Comparison of ENCODE assay signal across 1 cellular context in genomic region chr9:94993141-94993820, GRCh38.
A peak's percentile ranks its signal among the peaks of the same experiment; 100 is the strongest.
TF ChIP-seq lines count a peak whose summit lies in the region.

No MANE protein-coding gene starts in this region.

TF ChIP-seq in HepG2, 621 proteins besides CTCF, POLR2A, EP300 and RAD21 (continued from another document and continues in another):
- TF ChIP-seq BRF2 (CRISPR knock-in tag; IDR thresholded peaks at IDR 0.05) (no peak), NCOA2 (CRISPR knock-in tag; IDR thresholded peaks at IDR 0.05) (peak; percentile 64), MAZ (IDR thresholded peaks at IDR 0.05; ENCODE audit: borderline replicate concordance, low read depth, low read length) (no peak), MAZ (CRISPR knock-in tag; IDR thresholded peaks at IDR 0.05; ENCODE audit: low read depth) (no peak), CEBPB (IDR thresholded peaks at IDR 0.05; ENCODE audit: borderline replicate concordance, low read depth, low read length) (peak; percentile 84), MAX (IDR thresholded peaks at IDR 0.05) (no peak), ARHGAP35 (CRISPR knock-in tag; IDR thresholded peaks at IDR 0.05; ENCODE audit: borderline replicate concordance) (no peak), IKZF4 (CRISPR knock-in tag; IDR thresholded peaks at IDR 0.05; ENCODE audit: borderline replicate concordance, low read depth, not compliant biosample characterization) (no peak), ZNF709 (CRISPR knock-in tag; IDR thresholded peaks at IDR 0.05) (no peak), ZNF619 (CRISPR knock-in tag; IDR thresholded peaks at IDR 0.05) (no peak), DNMT1 (CRISPR knock-in tag; IDR thresholded peaks at IDR 0.05) (no peak), ZNF362 (CRISPR knock-in tag; IDR thresholded peaks at IDR 0.05; ENCODE audit: borderline replicate concordance) (no peak), CCAR2 (optimal IDR thresholded peaks at IDR 0.05; ENCODE audit: low read depth, low read length) (no peak), SMAD3 (CRISPR knock-in tag; IDR thresholded peaks at IDR 0.05) (no peak), GATAD1 (CRISPR knock-in tag; IDR thresholded peaks at IDR 0.05) (no peak), RORA (CRISPR knock-in tag; IDR thresholded peaks at IDR 0.05) (no peak), ZNF567 (CRISPR knock-in tag; IDR thresholded peaks at IDR 0.05; ENCODE audit: borderline replicate concordance) (no peak), TMF1 (CRISPR knock-in tag; IDR thresholded peaks at IDR 0.05; ENCODE audit: low read depth) (no peak), SMARCE1 (IDR thresholded peaks at IDR 0.05; ENCODE audit: borderline replicate concordance) (no peak), ZBTB42 (CRISPR knock-in tag; IDR thresholded peaks at IDR 0.05) (no peak), MTF1 (CRISPR knock-in tag; IDR thresholded peaks at IDR 0.05) (no peak), ZKSCAN5 (CRISPR knock-in tag; IDR thresholded peaks at IDR 0.05) (no peak), ZNF598 (CRISPR knock-in tag; IDR thresholded peaks at IDR 0.05; ENCODE audit: borderline replicate concordance) (no peak), ZNF430 (CRISPR knock-in tag; IDR thresholded peaks at IDR 0.05) (no peak), ZFY (CRISPR knock-in tag; IDR thresholded peaks at IDR 0.05) (no peak), FOXO4 (CRISPR knock-in tag; conservative IDR thresholded peaks at IDR 0.05) (no peak), SALL1 (CRISPR knock-in tag; IDR thresholded peaks at IDR 0.05) (peak; percentile 30; the same call in 1 of the 2 replicates), ZNF550 (CRISPR knock-in tag; IDR thresholded peaks at IDR 0.05; ENCODE audit: borderline replicate concordance) (no peak), ATF5 (CRISPR knock-in tag; IDR thresholded peaks at IDR 0.05; ENCODE audit: low read depth) (no peak), ZNF17 (CRISPR knock-in tag; IDR thresholded peaks at IDR 0.05) (no peak), PTBP1 (IDR thresholded peaks at IDR 0.05; ENCODE audit: low read depth, low read length, poor library complexity, severe bottlenecking) (no peak), ZNF256 (CRISPR knock-in tag; conservative IDR thresholded peaks at IDR 0.05) (no peak), ZNF180 (CRISPR knock-in tag; IDR thresholded peaks at IDR 0.05; ENCODE audit: borderline replicate concordance, low read depth) (no peak), SIN3A (IDR thresholded peaks at IDR 0.05; ENCODE audit: borderline replicate concordance, low read depth, low read length) (no peak), ZSCAN30 (CRISPR knock-in tag; IDR thresholded peaks at IDR 0.05) (no peak), ZNF354B (CRISPR knock-in tag; IDR thresholded peaks at IDR 0.05) (no peak), HOXA9 (CRISPR knock-in tag; IDR thresholded peaks at IDR 0.05; ENCODE audit: borderline replicate concordance) (no peak), FOXA3 (CRISPR knock-in tag; IDR thresholded peaks at IDR 0.05) (peak; percentile 66), NR2F6 (IDR thresholded peaks at IDR 0.05) (peak; percentile 16; the same call in 1 of the 2 replicates), NR2F6 (CRISPR knock-in tag; IDR thresholded peaks at IDR 0.05) (no peak), POLR2G (IDR thresholded peaks at IDR 0.05; ENCODE audit: low read depth, low read length) (no peak), MTA1 (CRISPR knock-in tag; IDR thresholded peaks at IDR 0.05; ENCODE audit: borderline replicate concordance) (no peak), ARID2 (CRISPR knock-in tag; IDR thresholded peaks at IDR 0.05; ENCODE audit: borderline replicate concordance) (no peak), EED (CRISPR knock-in tag; IDR thresholded peaks at IDR 0.05) (no peak), THYN1 (CRISPR knock-in tag; IDR thresholded peaks at IDR 0.05; ENCODE audit: borderline replicate concordance, low read depth) (no peak), SKI (IDR thresholded peaks at IDR 0.05; ENCODE audit: partially characterized antibody) (no peak), FOXA1 (IDR thresholded peaks at IDR 0.05) (no peak), FOXA1 (CRISPR knock-in tag; IDR thresholded peaks at IDR 0.05) (peak; percentile 52), NFE2L2 (IDR thresholded peaks at IDR 0.05; ENCODE audit: low read length) (no peak), ZBTB38 (CRISPR knock-in tag; IDR thresholded peaks at IDR 0.05) (no peak), TCF12 (IDR thresholded peaks at IDR 0.05) (no peak), TCF12 (CRISPR knock-in tag; IDR thresholded peaks at IDR 0.05) (no peak), MATR3 (CRISPR knock-in tag; IDR thresholded peaks at IDR 0.05) (no peak), BCL6 (CRISPR knock-in tag; IDR thresholded peaks at IDR 0.05) (peak; percentile 66), MXD3 (CRISPR knock-in tag; IDR thresholded peaks at IDR 0.05) (no peak), ISL2 (CRISPR knock-in tag; IDR thresholded peaks at IDR 0.05) (peak; percentile 47; the same call in 1 of the 2 replicates), ZBTB1 (CRISPR knock-in tag; IDR thresholded peaks at IDR 0.05; ENCODE audit: borderline replicate concordance) (no peak), HDAC1 (CRISPR knock-in tag; IDR thresholded peaks at IDR 0.05) (peak; percentile 54; the same call in 1 of the 2 replicates), CHCHD3 (CRISPR knock-in tag; IDR thresholded peaks at IDR 0.05) (no peak), GATAD2A (CRISPR knock-in tag; IDR thresholded peaks at IDR 0.05) (peak; percentile 80), SPEN (CRISPR knock-in tag; IDR thresholded peaks at IDR 0.05; ENCODE audit: low read depth) (no peak), CEBPG (CRISPR knock-in tag; IDR thresholded peaks at IDR 0.05) (peak; percentile 90), HNF4A (CRISPR knock-in tag; IDR thresholded peaks at IDR 0.05) (peak; percentile 89), ZNF3 (CRISPR knock-in tag; IDR thresholded peaks at IDR 0.05) (no peak), ZNF720 (CRISPR knock-in tag; IDR thresholded peaks at IDR 0.05) (no peak), HNF4G (IDR thresholded peaks at IDR 0.05; ENCODE audit: borderline replicate concordance, low read depth, low read length) (peak; percentile 79), HNF4G (CRISPR knock-in tag; IDR thresholded peaks at IDR 0.05; ENCODE audit: borderline replicate concordance, low read depth) (no peak), PRMT3 (CRISPR knock-in tag; IDR thresholded peaks at IDR 0.05; ENCODE audit: borderline replicate concordance, low read depth) (no peak), XRCC5 (optimal IDR thresholded peaks at IDR 0.05; ENCODE audit: low read length) (no peak), SOX5 (CRISPR knock-in tag; IDR thresholded peaks at IDR 0.05; ENCODE audit: borderline replicate concordance) (peak; percentile 30; the same call in 1 of the 2 replicates), ZNF549 (CRISPR knock-in tag; IDR thresholded peaks at IDR 0.05) (no peak), ZNF263 (CRISPR knock-in tag; IDR thresholded peaks at IDR 0.05) (no peak), ETS1 (CRISPR knock-in tag; IDR thresholded peaks at IDR 0.05) (no peak), TCF7 (IDR thresholded peaks at IDR 0.05; ENCODE audit: low read depth) (peak; percentile 29; the same call in 1 of the 2 replicates), ZNF451 (CRISPR knock-in tag; IDR thresholded peaks at IDR 0.05) (no peak)
- TF ChIP-seq, protein P1, sequence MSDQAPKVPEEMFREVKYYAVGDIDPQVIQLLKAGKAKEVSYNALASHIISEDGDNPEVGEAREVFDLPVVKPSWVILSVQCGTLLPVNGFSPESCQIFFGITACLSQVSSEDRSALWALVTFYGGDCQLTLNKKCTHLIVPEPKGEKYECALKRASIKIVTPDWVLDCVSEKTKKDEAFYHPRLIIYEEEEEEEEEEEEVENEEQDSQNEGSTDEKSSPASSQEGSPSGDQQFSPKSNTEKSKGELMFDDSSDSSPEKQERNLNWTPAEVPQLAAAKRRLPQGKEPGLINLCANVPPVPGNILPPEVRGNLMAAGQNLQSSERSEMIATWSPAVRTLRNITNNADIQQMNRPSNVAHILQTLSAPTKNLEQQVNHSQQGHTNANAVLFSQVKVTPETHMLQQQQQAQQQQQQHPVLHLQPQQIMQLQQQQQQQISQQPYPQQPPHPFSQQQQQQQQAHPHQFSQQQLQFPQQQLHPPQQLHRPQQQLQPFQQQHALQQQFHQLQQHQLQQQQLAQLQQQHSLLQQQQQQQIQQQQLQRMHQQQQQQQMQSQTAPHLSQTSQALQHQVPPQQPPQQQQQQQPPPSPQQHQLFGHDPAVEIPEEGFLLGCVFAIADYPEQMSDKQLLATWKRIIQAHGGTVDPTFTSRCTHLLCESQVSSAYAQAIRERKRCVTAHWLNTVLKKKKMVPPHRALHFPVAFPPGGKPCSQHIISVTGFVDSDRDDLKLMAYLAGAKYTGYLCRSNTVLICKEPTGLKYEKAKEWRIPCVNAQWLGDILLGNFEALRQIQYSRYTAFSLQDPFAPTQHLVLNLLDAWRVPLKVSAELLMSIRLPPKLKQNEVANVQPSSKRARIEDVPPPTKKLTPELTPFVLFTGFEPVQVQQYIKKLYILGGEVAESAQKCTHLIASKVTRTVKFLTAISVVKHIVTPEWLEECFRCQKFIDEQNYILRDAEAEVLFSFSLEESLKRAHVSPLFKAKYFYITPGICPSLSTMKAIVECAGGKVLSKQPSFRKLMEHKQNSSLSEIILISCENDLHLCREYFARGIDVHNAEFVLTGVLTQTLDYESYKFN (CRISPR knock-in tag; conservative IDR thresholded peaks at IDR 0.05) = peak; percentile 71
- TF ChIP-seq, protein P2, sequence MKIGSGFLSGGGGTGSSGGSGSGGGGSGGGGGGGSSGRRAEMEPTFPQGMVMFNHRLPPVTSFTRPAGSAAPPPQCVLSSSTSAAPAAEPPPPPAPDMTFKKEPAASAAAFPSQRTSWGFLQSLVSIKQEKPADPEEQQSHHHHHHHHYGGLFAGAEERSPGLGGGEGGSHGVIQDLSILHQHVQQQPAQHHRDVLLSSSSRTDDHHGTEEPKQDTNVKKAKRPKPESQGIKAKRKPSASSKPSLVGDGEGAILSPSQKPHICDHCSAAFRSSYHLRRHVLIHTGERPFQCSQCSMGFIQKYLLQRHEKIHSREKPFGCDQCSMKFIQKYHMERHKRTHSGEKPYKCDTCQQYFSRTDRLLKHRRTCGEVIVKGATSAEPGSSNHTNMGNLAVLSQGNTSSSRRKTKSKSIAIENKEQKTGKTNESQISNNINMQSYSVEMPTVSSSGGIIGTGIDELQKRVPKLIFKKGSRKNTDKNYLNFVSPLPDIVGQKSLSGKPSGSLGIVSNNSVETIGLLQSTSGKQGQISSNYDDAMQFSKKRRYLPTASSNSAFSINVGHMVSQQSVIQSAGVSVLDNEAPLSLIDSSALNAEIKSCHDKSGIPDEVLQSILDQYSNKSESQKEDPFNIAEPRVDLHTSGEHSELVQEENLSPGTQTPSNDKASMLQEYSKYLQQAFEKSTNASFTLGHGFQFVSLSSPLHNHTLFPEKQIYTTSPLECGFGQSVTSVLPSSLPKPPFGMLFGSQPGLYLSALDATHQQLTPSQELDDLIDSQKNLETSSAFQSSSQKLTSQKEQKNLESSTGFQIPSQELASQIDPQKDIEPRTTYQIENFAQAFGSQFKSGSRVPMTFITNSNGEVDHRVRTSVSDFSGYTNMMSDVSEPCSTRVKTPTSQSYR (CRISPR knock-in tag; IDR thresholded peaks at IDR 0.05; ENCODE audit: borderline replicate concordance) = peak; percentile 95
